10 cellular contexts compared by ENCODE assay signal in genomic region chr18:48412339-48412929, GRCh38. TPM values are rescaled to one million over a fixed set of nuclear protein-coding genes. Genes with fewer than 3 reads are reported as not detected.
DNase-seq lines count a peak whose midpoint lies in the region; ATAC-seq, FAIRE-seq and TF ChIP-seq lines count a peak whose summit lies in the region.
"Had no signal": no experiment of that assay in that cellular context is flagged by ENCODE, and none has a peak within 500 bp of the region (broad histone marks: within the 10 kb centered on the region; RNA-seq: fewer than 3 reads in every experiment).

No MANE protein-coding gene starts in this region.

- BruUV-seq in endothelial cell of umbilical vein (replicated peaks; lab: Mats Ljungman, UMichigan): no TSS peak

- H3K9me3 ChIP-seq in endothelial cell of umbilical vein (replicated peaks; ENCODE audit: control insufficient read depth, insufficient read depth, low read length): no peaks in the 10 kb centered on the region
- no peaks in the 10 kb centered on the region for H3K9me3 ChIP-seq in pancreas
- H3K9me3 ChIP-seq in neuronal stem cell (replicated peaks in 1 of 2; ENCODE audit: control insufficient read depth in 2 of 2, insufficient read depth in 1 of 2, low read depth in 1 of 2, low read length in 2 of 2): no peaks in the 10 kb centered on the region

- H3K4me3 ChIP-seq in endothelial cell of umbilical vein (replicated peaks in 1 of 3; ENCODE audit: insufficient read depth in 1 of 3, low read depth in 1 of 3, low read length in 3 of 3) (no peak overlapping the region), pancreas (no peak overlapping the region), neuronal stem cell (ENCODE audit: low read length in 2 of 2) (no peak overlapping the region)
- H3K4me3 ChIP-seq: BLaER1 treated with 17β-estradiol and CSF1 and Interleukin-3, amounts not matched to agents 10 nM and 100 nM had no signal

- CTCF ChIA-PET in endothelial cell of umbilical vein (lab: Charles Lee): interaction anchor here (0.7 to 1.6 kb wide), 6 partner anchors 8 to 33 kb away, joined by 3 to 11 read pairs (median 3); no protein-coding TSS in a partner anchor

- dilution Hi-C loops in endothelial cell of umbilical vein (cut with MboI; ENCODE audit: extremely low pct_ligation_motif_present, low sequenced_read_pairs): no loop called here

- H4K8ac ChIP-seq in neuronal stem cell (ENCODE audit: low read depth, low read length): no peak overlapping the region

- H4K91ac ChIP-seq in neuronal stem cell (ENCODE audit: low read depth, low read length, poor library complexity): no peak overlapping the region

- POLR2A ChIA-PET in endothelial cell of umbilical vein (lab: Charles Lee): no interaction called here

- H3K27me3 ChIP-seq in endothelial cell of umbilical vein (ENCODE audit: control insufficient read depth in 2 of 2, insufficient read depth in 2 of 2, low read length in 2 of 2): peaks cover 24 to 48% of the 10 kb centered on the region in 2 experiments
- peaks cover 0 to 20% (median 0%) of the 10 kb centered on the region in 4 donors for H3K27me3 ChIP-seq in pancreas
- peaks cover 7 to 47% (median 33%) of the 10 kb centered on the region in 3 experiments for H3K27me3 ChIP-seq in neuronal stem cell (ENCODE audit: control insufficient read depth in 3 of 3, insufficient read depth in 3 of 3, low read depth in 1 of 3, low read length in 3 of 3)

- TF ChIP-seq CTCF in LNCAP (IDR thresholded peaks at IDR 0.05) (peak; percentile 77), endothelial cell of umbilical vein (IDR thresholded peaks at IDR 0.05; ENCODE audit: extremely low read depth in 1 of 2, insufficient read depth in 1 of 2, low read depth in 1 of 2, low read length in 2 of 2) (peak; percentile 56 to 67), pancreas (IDR thresholded peaks at IDR 0.05) (peak; percentile 32 to 47 (median 45))

- peak; percentile 56 for FAIRE-seq in endothelial cell of umbilical vein (lab: Jason Lieb, UNC)
- FAIRE-seq in pancreas (lab: Jason Lieb, UNC): no peak

- H3K79me2 ChIP-seq in endothelial cell of umbilical vein (ENCODE audit: control insufficient read depth, insufficient read depth, low read length): no peaks in the 10 kb centered on the region

- no peak overlapping the region for H3K27ac ChIP-seq in endothelial cell of umbilical vein (ENCODE audit: insufficient read depth, low read depth, low read length)
- no peak overlapping the region for H3K27ac ChIP-seq in pancreas
- H3K27ac ChIP-seq in neuronal stem cell (replicated peaks; ENCODE audit: low read length): no peak overlapping the region
- H3K27ac ChIP-seq: BLaER1 treated with 17β-estradiol and CSF1 and Interleukin-3, amounts not matched to agents 10 nM and 100 nM had no signal

- H3K18ac ChIP-seq in neuronal stem cell (ENCODE audit: low read length): no peak overlapping the region

- WGBS in pancreas, 2 donors: 10 to 13% methylated on average over 7 of the region's 7 CpGs
- WGBS in neuronal stem cell (ENCODE audit: extremely low coverage in 2 of 2, insufficient read length in 2 of 2, insufficient replicate concordance in 1 of 2), 2 donors: no CpG with 5 or more reads among the region's 7 CpGs

- intact Hi-C loops in endothelial cell of umbilical vein (cut with micrococcal nuclease): loop anchor here (10.0 kb wide), 1 partner anchor 248 kb away; no protein-coding TSS in a partner anchor
- intact Hi-C loops in pancreas (cut with DNase I): no loop called here

- H2BK120ac ChIP-seq in neuronal stem cell (ENCODE audit: low read depth, low read length): no peak overlapping the region

- H2AK5ac ChIP-seq in neuronal stem cell (ENCODE audit: low read depth, low read length): no peak overlapping the region

- H2BK5ac ChIP-seq in neuronal stem cell (ENCODE audit: low read length): no peak overlapping the region

- no peak overlapping the region for H3K14ac ChIP-seq in neuronal stem cell (ENCODE audit: low read length)

- H3K4me2 ChIP-seq in endothelial cell of umbilical vein (ENCODE audit: insufficient read depth, low read length) (no peak overlapping the region), neuronal stem cell (ENCODE audit: insufficient read depth, low read length, poor library complexity, severe bottlenecking) (no peak overlapping the region)

- H3K9me1 ChIP-seq in endothelial cell of umbilical vein (replicated peaks; ENCODE audit: control insufficient read depth, extremely low read depth, insufficient read depth, low read length): peaks cover 2% of the 10 kb centered on the region

- H2AFZ ChIP-seq in endothelial cell of umbilical vein (ENCODE audit: low read depth, low read length) (no peak overlapping the region), neuronal stem cell (ENCODE audit: low read length) (no peak overlapping the region)

- no peak overlapping the region for H3K9ac ChIP-seq in endothelial cell of umbilical vein (replicated peaks; ENCODE audit: extremely low read depth, insufficient read depth, low read length)
- no peak overlapping the region for H3K9ac ChIP-seq in neuronal stem cell (ENCODE audit: low read depth, low read length, poor library complexity)
- H3K9ac ChIP-seq: BLaER1 treated with 17β-estradiol and CSF1 and Interleukin-3, amounts not matched to agents 10 nM and 100 nM had no signal

- peak; percentile 53 for DNase-seq in SIG-M5 treated with dmso at 0.1 percent for 504 hours (lab: John Stamatoyannopoulos, UW; ENCODE audit: unreplicated experiment)
- DNase-seq in SIG-M5 (lab: John Stamatoyannopoulos, UW): no peak
- peak; percentile 48 to 73 for DNase-seq in SHP77 (lab: John Stamatoyannopoulos, UW)
- peak; percentile 28 for DNase-seq in endothelial cell of umbilical vein (ENCODE audit: low read depth, low spot score)
- DNase-seq in pancreas: peak in 2 of 6 donors; percentile 16 to 28
- DNase-seq in neuronal stem cell (ENCODE audit: low spot score): no peak
- no peak for DNase-seq in NCI-H446 treated with DMSO at 0.1 percent for 48 hours (lab: John Stamatoyannopoulos, UW)

- H3K36me3 ChIP-seq in endothelial cell of umbilical vein (ENCODE audit: control insufficient read depth in 2 of 2, extremely low read depth in 1 of 2, insufficient read depth in 2 of 2, low read length in 2 of 2) (no peaks in the 10 kb centered on the region), pancreas (no peaks in the 10 kb centered on the region), neuronal stem cell (replicated peaks in 1 of 2; ENCODE audit: control insufficient read depth in 2 of 2, insufficient read depth in 2 of 2, low read length in 2 of 2) (no peaks in the 10 kb centered on the region)
- H3K36me3 ChIP-seq: BLaER1 treated with 17β-estradiol and CSF1 and Interleukin-3, amounts not matched to agents 10 nM and 100 nM had no signal

- TF ChIP-seq POLR2A in endothelial cell of umbilical vein (IDR thresholded peaks at IDR 0.05; ENCODE audit: low read depth, low read length): no peak

- ATAC-seq in pancreas: peak in 2 of 4 donors; percentile 19 to 22

- H3K23ac ChIP-seq in neuronal stem cell (ENCODE audit: low read depth, low read length, poor library complexity): no peak overlapping the region

- no peaks in the 10 kb centered on the region for H4K20me1 ChIP-seq in endothelial cell of umbilical vein (replicated peaks; ENCODE audit: control insufficient read depth, extremely low read depth, insufficient read depth, low read length)

- no peak overlapping the region for H2BK15ac ChIP-seq in neuronal stem cell (ENCODE audit: low read length)

- no peaks in the 10 kb centered on the region for H3K79me1 ChIP-seq in neuronal stem cell (ENCODE audit: low read depth, low read length)

- H2BK12ac ChIP-seq in neuronal stem cell (ENCODE audit: low read length): no peak overlapping the region

- H3K4me1 ChIP-seq in endothelial cell of umbilical vein (ENCODE audit: control insufficient read depth, extremely low read depth, insufficient read depth, low read length) (peaks cover 4% of the 10 kb centered on the region), pancreas (peaks cover 0 to 4% (median 4%) of the 10 kb centered on the region in 3 donors), neuronal stem cell (ENCODE audit: control insufficient read depth in 2 of 2, insufficient read depth in 1 of 2, low read depth in 1 of 2, low read length in 2 of 2) (peaks cover 4 to 10% of the 10 kb centered on the region in 2 donors)

- H3K4ac ChIP-seq in neuronal stem cell (ENCODE audit: low read length): no peak overlapping the region

TF ChIP-seq in endothelial cell of umbilical vein, 7 proteins besides CTCF, POLR2A, EP300 and RAD21:
- TF ChIP-seq FOS (IDR thresholded peaks at IDR 0.05; ENCODE audit: borderline replicate concordance, insufficient read depth, low read length) (no peak), POLR2AphosphoS5 (IDR thresholded peaks at IDR 0.05; ENCODE audit: insufficient read depth, low read depth, low read length) (no peak), EZH2 (IDR thresholded peaks at IDR 0.05; ENCODE audit: borderline replicate concordance, low read depth, low read length, severe bottlenecking) (no peak), MYC (IDR thresholded peaks at IDR 0.05; ENCODE audit: low read depth, low read length) (no peak), GATA2 (IDR thresholded peaks at IDR 0.05; ENCODE audit: insufficient read depth, insufficient read length, low read depth, low read length) (no peak), MAX (IDR thresholded peaks at IDR 0.05; ENCODE audit: insufficient read depth, insufficient read length) (no peak), JUN (IDR thresholded peaks at IDR 0.05; ENCODE audit: borderline replicate concordance, insufficient read depth, insufficient read length, low read depth) (no peak)

RNA-seq across cellular contexts. Expression of gene ZBTB7C, which starts 3.3 kb away (rescaled TPM):
- total RNA-seq in endothelial cell of umbilical vein: not detected in 2 replicates
- not detected in 2 replicates for polyA plus RNA-seq in endothelial cell of umbilical vein
- not detected in 2 replicates for polyA plus RNA-seq in endothelial cell of umbilical vein (2011; cell fraction: cytosol; rRNA removed)
- polyA plus RNA-seq in endothelial cell of umbilical vein (2011; cell fraction: nucleus; rRNA removed): not detected in 2 replicates
- not detected in 2 replicates for polyA plus RNA-seq in endothelial cell of umbilical vein (2012)
- not detected in 2 replicates for polyA minus RNA-seq in endothelial cell of umbilical vein
- 2.3 TPM for polyA minus RNA-seq in endothelial cell of umbilical vein (2011; cell fraction: cytosol; rRNA and poly(A)+ RNA removed)
- not detected in 2 replicates for polyA minus RNA-seq in endothelial cell of umbilical vein (2011; cell fraction: nucleus; rRNA and poly(A)+ RNA removed)
- total RNA-seq in pancreas: 1 to 10 TPM in 4 of 6 donors, under 1 TPM in 2; 0.35 to 1.7 (median 1.1) TPM
- under 1 TPM; 0.45 to 0.57 TPM for polyA plus RNA-seq in pancreas
- 2.0 TPM for polyA plus RNA-seq in neuronal stem cell (2013, experiment 1 of 2)
- 1.9 TPM for polyA plus RNA-seq in neuronal stem cell (2013, experiment 2 of 2)
- total RNA-seq: pulmonary artery endothelial cell had no signal

Comparison
In these comparisons a context has a peak if more than half of its experiments do, and no peak if none do; other contexts are left out.
1. DNase-seq: peak in SIG-M5 treated with dmso at 0.1 percent for 504 hours (single experiment), SHP77 (2 of 2) and endothelial cell of umbilical vein (single experiment); none in SIG-M5 (single experiment), neuronal stem cell (single experiment) and NCI-H446 treated with DMSO at 0.1 percent for 48 hours (single experiment).
2. Peak in every context shown above with its lines, with median percentiles within 50 percentile points of each other: CTCF ChIP-seq.